8 cellular contexts compared by ENCODE assay signal in genomic region chrX:119605739-119606507, GRCh38. TPM values are rescaled to one million over a fixed set of nuclear protein-coding genes. Genes with fewer than 3 reads are reported as not detected.
DNase-seq lines count a peak whose midpoint lies in the region; ATAC-seq, FAIRE-seq and TF ChIP-seq lines count a peak whose summit lies in the region.

TSS of gene NKRF (minus strand) at chrX:119606424.

- H3K9me2 ChIP-seq in Loucy (replicated peaks; ENCODE audit: low read depth, low read length): no peaks in the 10 kb centered on the region

- H3K27ac ChIP-seq in SK-N-MC: peak within 1 kb of the TSS; percentile 83; the same call in 1 of the 2 replicates
- H3K27ac ChIP-seq in cardiac muscle cell: peak within 1 kb of the TSS; percentile 78
- H3K27ac ChIP-seq in upper lobe of right lung: peak within 1 kb of the TSS; percentile 88

- FAIRE-seq in H54 (lab: Jason Lieb, UNC): no peak

- peak within 1 kb of the TSS; percentile 90 for H3K4me3 ChIP-seq in Loucy (ENCODE audit: low read length, poor library complexity, severe bottlenecking)
- peak within 1 kb of the TSS; percentile 86 for H3K4me3 ChIP-seq in SK-N-MC
- peak within 1 kb of the TSS; percentile 86 for H3K4me3 ChIP-seq in cardiac muscle cell
- peak within 1 kb of the TSS; percentile 69 for H3K4me3 ChIP-seq in upper lobe of right lung

- no peaks in the 10 kb centered on the region for H3K36me3 ChIP-seq in Loucy (ENCODE audit: insufficient read depth, low read length)
- H3K36me3 ChIP-seq in SK-N-MC (ENCODE audit: insufficient read depth, low read length): peaks cover 7% of the 10 kb centered on the region; the same call in 1 of the 2 replicates
- no peaks in the 10 kb centered on the region for H3K36me3 ChIP-seq in cardiac muscle cell
- no peaks in the 10 kb centered on the region for H3K36me3 ChIP-seq in upper lobe of right lung

- H3K4me1 ChIP-seq in Loucy (ENCODE audit: insufficient read depth, low read length, poor library complexity, severe bottlenecking) (peaks cover 15% of the 10 kb centered on the region), cardiac muscle cell (ENCODE audit: low read depth) (no peaks in the 10 kb centered on the region), upper lobe of right lung (no peaks in the 10 kb centered on the region)

- H3K9ac ChIP-seq in Loucy (ENCODE audit: low read depth, low read length, poor library complexity, severe bottlenecking) (peak within 1 kb of the TSS; percentile 84), SK-N-MC (ENCODE audit: insufficient read length) (peak within 1 kb of the TSS; percentile 91)

- H2AFZ ChIP-seq in Loucy (ENCODE audit: low read length): peak within 1 kb of the TSS; percentile 90

- H3K9me3 Mint-ChIP-seq in activated naive CD8-positive, alpha-beta T cell treated with anti-CD3 and anti-CD28 coated beads for 36 hours: no peaks in the 10 kb centered on the region

- DNase-seq in GM03348 (ENCODE audit: low spot score) (peak; percentile 89), H54 (ENCODE audit: insufficient read length, low spot score) (peak; percentile 72), SK-N-MC (ENCODE audit: low read depth, low spot score) (no peak), cardiac muscle cell (ENCODE audit: low read depth in 1 of 2, low spot score in 1 of 2) (peak; percentile 90 to 93), posterior cingulate gyrus (peak; percentile 74 to 97 (median 85)), upper lobe of right lung (peak; percentile 93)
- DNase-seq in activated naive CD8-positive, alpha-beta T cell treated with anti-CD3 and anti-CD28 coated beads for 36 hours: peak; percentile 86

- H3F3A ChIP-seq in Loucy (ENCODE audit: low read depth): no peaks in the 10 kb centered on the region

- TF ChIP-seq CTCF in Loucy (conservative IDR thresholded peaks at IDR 0.05; ENCODE audit: low read length): no peak
- no peak for TF ChIP-seq CTCF in cardiac muscle cell (IDR thresholded peaks at IDR 0.05; ENCODE audit: low read depth, low read length)
- no peak for TF ChIP-seq CTCF in upper lobe of right lung (IDR thresholded peaks at IDR 0.05)

- H3K4me1 Mint-ChIP-seq in activated naive CD8-positive, alpha-beta T cell treated with anti-CD3 and anti-CD28 coated beads for 36 hours: peaks cover 23% of the 10 kb centered on the region

- ATAC-seq in upper lobe of right lung: peak; percentile 97

- H3K4me2 ChIP-seq in Loucy (ENCODE audit: low read depth, low read length, poor library complexity, severe bottlenecking): peak within 1 kb of the TSS; percentile 85

- H3K9me3 ChIP-seq in Loucy (ENCODE audit: insufficient read depth, low read depth, low read length) (no peaks in the 10 kb centered on the region), SK-N-MC (ENCODE audit: low read depth, low read length) (no peaks in the 10 kb centered on the region), cardiac muscle cell (ENCODE audit: low read depth) (no peaks in the 10 kb centered on the region), upper lobe of right lung (no peaks in the 10 kb centered on the region)

- TF ChIP-seq POLR2A in H54 (IDR thresholded peaks at IDR 0.05; ENCODE audit: low read depth, low read length): peak; percentile 78

- intact Hi-C loops in posterior cingulate gyrus (cut with DNase I) (loop anchor here (1.0 to 5.0 kb wide), 2 partner anchors 34 to 186 kb away; partner anchors contain the start of gene RPL39), upper lobe of right lung (cut with DNase I) (no loop called here)

- peak within 1 kb of the TSS; percentile 93 for H3K27ac Mint-ChIP-seq in activated naive CD8-positive, alpha-beta T cell treated with anti-CD3 and anti-CD28 coated beads for 36 hours

- peak within 1 kb of the TSS; percentile 96 for H3K4me3 Mint-ChIP-seq in activated naive CD8-positive, alpha-beta T cell treated with anti-CD3 and anti-CD28 coated beads for 36 hours

- peaks cover 12% of the 10 kb centered on the region for H3K36me3 Mint-ChIP-seq in activated naive CD8-positive, alpha-beta T cell treated with anti-CD3 and anti-CD28 coated beads for 36 hours

- no peaks in the 10 kb centered on the region for H3K27me3 Mint-ChIP-seq in activated naive CD8-positive, alpha-beta T cell treated with anti-CD3 and anti-CD28 coated beads for 36 hours

- peaks cover 25% of the 10 kb centered on the region for H4K20me1 ChIP-seq in Loucy (ENCODE audit: insufficient read depth, low read length, poor library complexity, severe bottlenecking)

- peaks cover 49% of the 10 kb centered on the region for H3K79me2 ChIP-seq in Loucy (ENCODE audit: insufficient read depth, low read length)

- no peaks in the 10 kb centered on the region for H3K27me3 ChIP-seq in Loucy (ENCODE audit: insufficient read depth, low read length, poor library complexity, severe bottlenecking)
- peaks cover 4% of the 10 kb centered on the region for H3K27me3 ChIP-seq in cardiac muscle cell
- no peaks in the 10 kb centered on the region for H3K27me3 ChIP-seq in upper lobe of right lung

RNA-seq across cellular contexts. Expression of gene NKRF, which starts in this region (rescaled TPM):
- 10 to 100 TPM; 29.8 to 30.9 TPM for total RNA-seq in activated naive CD8-positive, alpha-beta T cell treated with anti-CD3 and anti-CD28 coated beads for 36 hours
- total RNA-seq in cardiac muscle cell: 4.3 and 5.1 TPM in 2 replicates
- 4.2 and 6.8 TPM in 2 replicates for polyA plus RNA-seq in cardiac muscle cell
- total RNA-seq in upper lobe of right lung: 7.1 TPM
